23 cellular contexts compared by ENCODE assay signal in genomic region chr14:24151404-24152080, GRCh38.
"Had no signal": no experiment of that assay in that cellular context is flagged by ENCODE, and none has a peak within 500 bp of the region (broad histone marks: within the 10 kb centered on the region; RNA-seq: fewer than 3 reads in every experiment).

No MANE protein-coding gene starts in this region.

- H3K27me3 Mint-ChIP-seq: naive thymus-derived CD4-positive, alpha-beta T cell had no signal

- H3K27ac ChIP-seq: foreskin keratinocyte, hepatocyte, ovary, right atrium auricular region, sigmoid colon, stomach, thoracic aorta, transverse colon had no signal

- H3K4me1 ChIP-seq: foreskin keratinocyte had no signal

- H3K27ac Mint-ChIP-seq: endodermal cell had no signal

- H3K27me3 ChIP-seq: foreskin keratinocyte, hepatocyte, ovary, right atrium auricular region, sigmoid colon, stomach, transverse colon had no signal

- H3K4me3 Mint-ChIP-seq: endodermal cell had no signal

- H3K9me3 ChIP-seq: ovary, right atrium auricular region, sigmoid colon, stomach, thoracic aorta, transverse colon had no signal

- ATAC-seq: foreskin keratinocyte; naive thymus-derived CD4-positive, alpha-beta T cell had no signal

- H3K4me3 ChIP-seq: hepatocyte, ovary, right atrium auricular region, sigmoid colon, skin epidermis, stomach, thoracic aorta, transverse colon had no signal

- FAIRE-seq: colon, endothelial cell of umbilical vein had no signal

- H3K9me3 Mint-ChIP-seq: endodermal cell; naive thymus-derived CD4-positive, alpha-beta T cell had no signal

- H3K36me3 ChIP-seq: ovary had no signal

- DNase-seq: dermis blood vessel endothelial cell; effector CD4-positive, alpha-beta T cell; endodermal cell; erythroblast; foreskin keratinocyte; head of caudate nucleus; mammary epithelial cell; naive thymus-derived CD4-positive, alpha-beta T cell; nucleus accumbens; ovary; sigmoid colon; stimulated activated CD4-positive, alpha-beta T cell treated with anti-CD3 and anti-CD28 coated beads, Interleukin-2, amount 100 ng/mL, for 24 hours; stimulated activated CD4-positive, alpha-beta T cell treated with anti-CD3 and anti-CD28 coated beads, Interleukin-4, amount 100 ng/mL, for 4 hours; stimulated activated naive CD4-positive, alpha-beta T cell; stomach; substantia nigra; transverse colon had no signal
